ENCODE assay signal across 30 cellular contexts in the genomic region with DNA sequence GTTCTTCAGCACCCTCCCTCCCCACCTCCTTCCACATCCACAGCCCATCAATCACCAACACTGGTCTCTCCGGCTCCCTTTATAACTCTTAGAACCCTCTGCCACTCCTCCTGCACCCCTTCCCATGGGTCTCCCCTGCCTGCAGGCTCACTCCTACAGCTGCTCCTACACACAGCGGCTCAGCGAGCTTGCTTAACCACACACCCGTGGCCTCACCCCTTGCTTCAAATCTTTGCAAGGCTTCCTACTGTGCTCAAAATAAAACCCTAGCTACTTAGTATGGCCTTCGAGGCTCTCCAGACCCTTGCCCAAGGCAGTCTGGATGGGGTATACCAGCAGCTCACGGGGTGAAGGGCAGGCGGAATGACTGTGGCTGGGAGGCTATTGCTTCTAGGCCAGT.
A peak's percentile ranks its signal among the peaks of the same experiment; 100 is the strongest.
DNase-seq lines count a peak whose midpoint lies in the region; ATAC-seq and TF ChIP-seq lines count a peak whose summit lies in the region.
"Had no signal": no experiment of that assay in that cellular context is flagged by ENCODE, and none has a peak within 500 bp of the region (broad histone marks: within the 10 kb centered on the region; RNA-seq: fewer than 3 reads in every experiment).

No MANE protein-coding gene starts in this region.

- no peaks in the 10 kb centered on the region for H3K79me2 ChIP-seq in SK-N-SH (ENCODE audit: insufficient read depth)

- TF ChIP-seq CTCF in Panc1 (IDR thresholded peaks at IDR 0.05) (no peak), SK-N-SH (IDR thresholded peaks at IDR 0.05) (no peak)

- H3K4me2 ChIP-seq in SK-N-SH: no peak overlapping the region

- H3K9ac ChIP-seq in muscle layer of colon (ENCODE audit: low read length) (peak overlapping the region; percentile 39), skeletal muscle tissue (ENCODE audit: low read depth in 1 of 3, low read length in 3 of 3) (peak overlapping the region; percentile 66 to 76 (median 76)), SK-N-SH (no peak overlapping the region)

- no peaks in the 10 kb centered on the region for H3K9me2 ChIP-seq in SK-N-SH

- POLR2A ChIA-PET in Panc1 (lab: Charles Lee) (no interaction called here), SK-N-SH (lab: Yijun Ruan, JAX) (no interaction called here)

- H3K27ac ChIP-seq in Panc1 (ENCODE audit: low read length) (no peak overlapping the region), muscle layer of colon (ENCODE audit: low read depth, low read length) (peak overlapping the region; percentile 69), skeletal muscle tissue (ENCODE audit: low read depth, low read length) (peak overlapping the region; percentile 67), SK-N-SH (ENCODE audit: low read depth in 2 of 2, low read length in 1 of 2) (no peak overlapping the region)
- H3K27ac ChIP-seq: C4-2B, colonic mucosa, ovary, SJCRH30, upper lobe of right lung had no signal

- H2AFZ ChIP-seq in SK-N-SH (ENCODE audit: low read depth): no peak overlapping the region

- H3K4me3 ChIP-seq in Panc1 (ENCODE audit: low read depth in 2 of 2, low read length in 2 of 2) (no peak overlapping the region), muscle layer of colon (ENCODE audit: low read depth in 1 of 2, low read length in 2 of 2) (no peak overlapping the region), skeletal muscle tissue (ENCODE audit: low read length in 3 of 3) (peak overlapping the region; percentile 45 to 69 (median 45)), SK-N-SH (ENCODE audit: low read depth in 2 of 2, low read length in 1 of 2) (no peak overlapping the region)
- H3K4me3 ChIP-seq: colonic mucosa, ovary, Peyer's patch, SJCRH30, upper lobe of right lung had no signal

- H3K9me3 ChIP-seq in Panc1 (ENCODE audit: control insufficient read depth, insufficient read depth, low read depth, low read length) (no peaks in the 10 kb centered on the region), muscle layer of colon (ENCODE audit: low read length) (no peaks in the 10 kb centered on the region), skeletal muscle tissue (ENCODE audit: control insufficient read depth in 3 of 3, low read length in 3 of 3) (no peaks in the 10 kb centered on the region), SK-N-SH (no peaks in the 10 kb centered on the region)
- H3K9me3 ChIP-seq: Caco-2, colonic mucosa, ovary, Peyer's patch, SJCRH30, upper lobe of right lung had no signal

- H3K4me1 ChIP-seq in Panc1 (ENCODE audit: control insufficient read depth, insufficient read depth, low read length) (no peaks in the 10 kb centered on the region), muscle layer of colon (ENCODE audit: insufficient read depth, low read length) (peaks cover 48% of the 10 kb centered on the region), skeletal muscle tissue (ENCODE audit: control insufficient read depth in 3 of 3, insufficient read depth in 3 of 3, low read length in 3 of 3) (peaks cover 52 to 61% (median 59%) of the 10 kb centered on the region in 3 donors), SK-N-SH (ENCODE audit: control insufficient read depth in 1 of 2, insufficient read depth in 2 of 2, low read depth in 1 of 2, low read length in 1 of 2) (no peaks in the 10 kb centered on the region)
- H3K4me1 ChIP-seq: Caco-2, colonic mucosa, Peyer's patch, SJCRH30, upper lobe of right lung had no signal

- H3K36me3 ChIP-seq in Panc1 (ENCODE audit: control insufficient read depth, insufficient read depth, low read length): no peaks in the 10 kb centered on the region
- no peaks in the 10 kb centered on the region for H3K36me3 ChIP-seq in muscle layer of colon (ENCODE audit: insufficient read depth, low read length)
- H3K36me3 ChIP-seq in skeletal muscle tissue (ENCODE audit: control insufficient read depth in 3 of 3, insufficient read depth in 3 of 3, low read length in 3 of 3): peaks cover 2 to 4% (median 3%) of the 10 kb centered on the region in 3 donors
- H3K36me3 ChIP-seq in SK-N-SH (replicated peaks in 1 of 2; ENCODE audit: control insufficient read depth in 1 of 2, insufficient read depth in 2 of 2, low read length in 1 of 2): no peaks in the 10 kb centered on the region
- H3K36me3 ChIP-seq: colonic mucosa, ovary, Peyer's patch, SJCRH30, upper lobe of right lung had no signal

- ATAC-seq in Panc1 (peak; percentile 51; the same call in 1 of the 2 replicates), Right ventricle myocardium superior (ENCODE audit: poor library complexity) (peak; percentile 2), HG02884 (IDR thresholded peaks at IDR 0.05; ENCODE audit: unreplicated experiment) (no peak)
- ATAC-seq: HCT116, upper lobe of right lung had no signal

- BruUV-seq in Panc1 (replicated peaks; lab: Mats Ljungman, UMichigan): no TSS peak

- no peaks in the 10 kb centered on the region for H4K20me1 ChIP-seq in SK-N-SH (ENCODE audit: insufficient read depth)

- intact Hi-C loops in Panc1 (cut with micrococcal nuclease; ENCODE audit: unreplicated experiment) (no loop called here), Right ventricle myocardium superior (cut with DNase I) (no loop called here)

- in situ Hi-C loops in Panc1 (cut with HindIII; ENCODE audit: low pct_unique_long_range_greater_than_20kb, low sequenced_read_pairs): no loop called here

- CTCF ChIA-PET in Panc1 (lab: Charles Lee) (interaction anchor here (0.7 to 1.1 kb wide), 2 partner anchors 67 to 72 kb away, joined by 3 read pairs; no protein-coding TSS in a partner anchor), SK-N-SH (lab: Yijun Ruan, JAX) (interaction anchor here (23.6 kb wide), 1 partner anchor 61 kb away, joined by 618 read pairs; a partner anchor contains a TSS)

- TF ChIP-seq RAD21 in SK-N-SH (IDR thresholded peaks at IDR 0.05; ENCODE audit: low read length): no peak

- DNase-seq in Panc1 (ENCODE audit: low read depth, low spot score): no peak
- DNase-seq in Right ventricle myocardium superior: no peak
- DNase-seq in OCI-M2 (lab: John Stamatoyannopoulos, UW; ENCODE audit: unreplicated experiment): no peak
- no peak for DNase-seq in SIG-M5 (lab: John Stamatoyannopoulos, UW)
- DNase-seq in SK-N-SH: no peak
- DNase-seq: activated B cell treated with CpG ODN at 0.5 μM for 24 hours; activated CD4-positive, alpha-beta T cell treated with anti-CD3 and anti-CD28 coated beads, Interleukin-2, amount 10 ng/mL, durations not matched to agents 7 days and 5 days; aorta; colonic mucosa; DMS53; effector CD4-positive, alpha-beta T cell; Kasumi-1; midbrain; NCI-H1436; NCI-H2081; NCI-H226; NCI-H748 treated with DMSO at 0.1 percent for 48 hours; ovary; Peyer's patch; retina; SJCRH30; stimulated activated CD4-positive, alpha-beta T cell treated with anti-CD3 and anti-CD28 coated beads, Interleukin-12 subunit alpha, Interleukin-12 subunit beta, amount 100 ng/mL, for 4 hours; stimulated activated CD4-positive, alpha-beta T cell treated with anti-CD3 and anti-CD28 coated beads, Interleukin-2, amount 100 ng/mL, for 48 hours; upper lobe of right lung had no signal

- 89% methylated on average over 6 of the region's 7 CpGs for WGBS in SK-N-SH (ENCODE audit: low lambda C conversion rate)

- no peaks in the 10 kb centered on the region for H3F3A ChIP-seq in SK-N-SH (replicated peaks; ENCODE audit: insufficient read depth)

- no peaks in the 10 kb centered on the region for H3K27me3 ChIP-seq in Panc1 (ENCODE audit: control insufficient read depth, insufficient read depth, low read length)
- H3K27me3 ChIP-seq in muscle layer of colon (ENCODE audit: control insufficient read depth in 1 of 2, insufficient read depth in 2 of 2, low read length in 2 of 2): no peaks in the 10 kb centered on the region
- no peaks in the 10 kb centered on the region for H3K27me3 ChIP-seq in skeletal muscle tissue (ENCODE audit: control insufficient read depth in 3 of 3, insufficient read depth in 3 of 3, low read length in 3 of 3)
- H3K27me3 ChIP-seq in SK-N-SH (ENCODE audit: insufficient read depth): no peaks in the 10 kb centered on the region
- H3K27me3 ChIP-seq: colonic mucosa, ovary, Peyer's patch, SJCRH30, upper lobe of right lung had no signal

- no peak for TF ChIP-seq EP300 in SK-N-SH (IDR thresholded peaks at IDR 0.05; ENCODE audit: borderline replicate concordance in 1 of 2, low read depth in 1 of 2, low read length in 1 of 2)

TF ChIP-seq in SK-N-SH, 30 proteins besides CTCF, POLR2A, EP300 and RAD21:
- TF ChIP-seq EZH2phosphoT487 (IDR thresholded peaks at IDR 0.05; ENCODE audit: borderline replicate concordance, low read depth) (no peak), JUND (IDR thresholded peaks at IDR 0.05) (no peak), RCOR1 (IDR thresholded peaks at IDR 0.05; ENCODE audit: low read length) (no peak), FOXJ3 (CRISPR knock-in tag; IDR thresholded peaks at IDR 0.05) (no peak), MEF2A (IDR thresholded peaks at IDR 0.05; ENCODE audit: borderline replicate concordance, low read depth) (no peak), YY1 (IDR thresholded peaks at IDR 0.05; ENCODE audit: low read depth) (no peak), MXI1 (IDR thresholded peaks at IDR 0.05; ENCODE audit: low read depth, low read length) (no peak), NFIC (IDR thresholded peaks at IDR 0.05; ENCODE audit: borderline replicate concordance) (no peak), GATA2 (CRISPR knock-in tag; IDR thresholded peaks at IDR 0.05) (no peak), RFX5 (IDR thresholded peaks at IDR 0.05; ENCODE audit: low read length) (no peak)
- TF ChIP-seq, protein P1, sequence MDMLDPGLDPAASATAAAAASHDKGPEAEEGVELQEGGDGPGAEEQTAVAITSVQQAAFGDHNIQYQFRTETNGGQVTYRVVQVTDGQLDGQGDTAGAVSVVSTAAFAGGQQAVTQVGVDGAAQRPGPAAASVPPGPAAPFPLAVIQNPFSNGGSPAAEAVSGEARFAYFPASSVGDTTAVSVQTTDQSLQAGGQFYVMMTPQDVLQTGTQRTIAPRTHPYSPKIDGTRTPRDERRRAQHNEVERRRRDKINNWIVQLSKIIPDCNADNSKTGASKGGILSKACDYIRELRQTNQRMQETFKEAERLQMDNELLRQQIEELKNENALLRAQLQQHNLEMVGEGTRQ (IDR thresholded peaks at IDR 0.05; ENCODE audit: borderline replicate concordance, low read depth, low read length): no peak

Comparison
In these comparisons a context has a peak if more than half of its experiments do, and no peak if none do; other contexts are left out.
1. H3K27ac ChIP-seq: peak in muscle layer of colon (single experiment) and skeletal muscle tissue (single experiment); none in Panc1 (single experiment) and SK-N-SH (0 of 2).
2. H3K4me3 ChIP-seq: peak in skeletal muscle tissue (3 of 3); none in Panc1 (0 of 2), muscle layer of colon (0 of 2) and SK-N-SH (0 of 2).